Comparison of ENCODE assay signal across 8 cellular contexts in genomic region chr11:94493443-94494199, GRCh38. TPM values are rescaled to one million over a fixed set of nuclear protein-coding genes. Genes with fewer than 3 reads are reported as not detected.
DNase-seq lines count a peak whose midpoint lies in the region; ATAC-seq and TF ChIP-seq lines count a peak whose summit lies in the region.

TSS of gene ANKRD49 (plus strand) at chr11:94493984. CDS start at chr11:94496694, 2,710 bp downstream.
TSS of gene MRE11 (minus strand) at chr11:94493844. CDS start at chr11:94492801, 1,043 bp downstream.

- peaks cover 39% of the 10 kb centered on the region for H3K36me3 ChIP-seq in upper lobe of right lung

- in situ Hi-C loops in GM13976 (cut with MboI; ENCODE audit: low sequenced_read_pairs, unreplicated experiment) = no loop called here

- intact Hi-C loops in T-helper 1 cell treated with Interleukin-12 subunit alpha and Interleukin-12 subunit beta and Interleukin-4 antibody, amounts not matched to agents 30 ng/mL and 1 ng/mL, for 36 hours (cut with micrococcal nuclease) = loop anchor here (1.0 to 5.0 kb wide), 16 partner anchors 20 to 1897 kb away; partner anchors contain the start of genes C11orf54, CEP295, CEP57 and CWC15
- intact Hi-C loops in left cardiac atrium (cut with DNase I) = no loop called here
- intact Hi-C loops in posterior vena cava (cut with DNase I) = no loop called here
- intact Hi-C loops in upper lobe of right lung (cut with DNase I) = no loop called here

- no peaks in the 10 kb centered on the region for H3K27me3 ChIP-seq in upper lobe of right lung

- peaks cover 18% of the 10 kb centered on the region for H3K4me1 ChIP-seq in upper lobe of right lung

- no peaks in the 10 kb centered on the region for H3K9me3 ChIP-seq in upper lobe of right lung

- TF ChIP-seq CTCF in GM13976 (IDR thresholded peaks at IDR 0.05; ENCODE audit: borderline replicate concordance, control extremely low read depth, extremely low read depth, insufficient read depth, missing control alignments) (no peak), upper lobe of right lung (IDR thresholded peaks at IDR 0.05) (no peak)

- peak within 1 kb of the TSS; percentile 76 for H3K4me3 ChIP-seq in upper lobe of right lung

- peak within 1 kb of the TSS; percentile 82 for H3K27ac ChIP-seq in upper lobe of right lung

- ATAC-seq in HG02870 (IDR thresholded peaks at IDR 0.05; ENCODE audit: unreplicated experiment) (peak; percentile 99), left cardiac atrium (peak; percentile 100), upper lobe of right lung (peak; percentile 100)

- DNase-seq in GM13976 (ENCODE audit: low spot score) (peak; percentile 93), NCI-H146 treated with DMSO at 0.1 percent for 48 hours (lab: John Stamatoyannopoulos, UW; ENCODE audit: unreplicated experiment) (peak; percentile 93), amniotic stem cell (lab: John Stamatoyannopoulos, UW) (peak; percentile 95), left cardiac atrium (peak; percentile 96), posterior vena cava (ENCODE audit: low spot score) (peak; percentile 99), upper lobe of right lung (peak; percentile 97)

RNA-seq across cellular contexts. Expression of gene ANKRD49, which starts in this region (rescaled TPM):
- total RNA-seq in T-helper 1 cell treated with Interleukin-12 subunit alpha and Interleukin-12 subunit beta and Interleukin-4 antibody, amounts not matched to agents 30 ng/mL and 1 ng/mL, for 36 hours = 22.8 and 25.0 TPM in 2 replicates
- total RNA-seq in left cardiac atrium (1 to 10 TPM; 5.8 to 6.5 TPM), posterior vena cava (10 to 100 TPM; 11.8 to 14.8 TPM), upper lobe of right lung (16.6 TPM)

RNA-seq across cellular contexts. Expression of gene MRE11, which starts in this region (rescaled TPM):
- 35.8 and 36.4 TPM in 2 replicates for total RNA-seq in T-helper 1 cell treated with Interleukin-12 subunit alpha and Interleukin-12 subunit beta and Interleukin-4 antibody, amounts not matched to agents 30 ng/mL and 1 ng/mL, for 36 hours
- 10 to 100 TPM in 1 of 2 donors, 1 to 10 TPM in 1; 8.0 to 10.0 TPM for total RNA-seq in left cardiac atrium
- 10 to 100 TPM; 15.2 to 15.9 TPM for total RNA-seq in posterior vena cava
- total RNA-seq in upper lobe of right lung = 17.4 TPM

Comparison
In these comparisons a context has a peak if more than half of its experiments do, and no peak if none do; other contexts are left out.
1. Peak in every context shown above with its lines: DNase-seq, ATAC-seq, H3K4me3 ChIP-seq and H3K27ac ChIP-seq.